In the genomic region with DNA sequence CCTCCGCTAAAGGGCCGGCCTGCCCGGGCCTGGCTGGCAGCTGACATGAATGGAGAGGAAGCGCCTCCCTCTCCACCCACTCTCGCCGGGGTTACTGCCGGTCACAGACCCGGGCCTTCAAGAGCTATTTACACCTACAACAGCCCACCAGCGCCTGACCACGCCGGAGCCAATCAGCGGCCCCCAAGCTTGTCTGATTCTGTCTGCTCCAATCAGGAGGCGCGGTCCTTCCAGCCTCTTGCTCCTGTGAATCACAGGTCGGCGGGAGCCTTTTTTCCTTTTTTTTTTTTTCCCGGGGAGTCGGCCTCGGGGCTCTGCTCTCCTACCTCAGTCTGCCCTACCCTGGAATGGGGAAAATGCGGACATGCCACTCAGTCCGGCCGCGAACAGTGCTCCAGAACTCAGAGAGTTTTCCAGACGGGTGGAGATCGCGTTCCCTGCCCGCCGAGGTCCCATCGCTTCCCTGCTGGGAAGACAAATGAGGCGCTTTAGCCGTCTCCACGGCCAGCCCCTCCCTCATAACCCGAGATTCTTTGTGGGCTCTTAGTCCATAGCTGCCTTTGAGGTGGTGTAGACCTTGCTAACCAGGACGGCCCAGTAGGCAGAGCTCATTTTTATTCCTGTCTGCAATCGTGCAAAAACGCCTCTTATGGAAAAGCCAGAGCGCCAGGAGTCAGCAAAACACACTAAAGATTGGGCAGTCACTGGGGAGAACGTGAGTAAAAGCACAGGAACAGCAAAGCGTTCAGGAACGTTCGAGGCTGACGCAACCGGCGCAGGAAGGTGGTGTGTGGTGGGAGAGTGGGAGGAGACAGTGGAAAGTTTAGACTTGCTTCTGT, we compare ENCODE assay signal across 1 cellular context.
TF ChIP-seq lines count a peak whose summit lies in the region.

No MANE protein-coding gene starts in this region.

TF ChIP-seq in GM12878, 131 proteins besides CTCF, POLR2A, EP300 and RAD21 (continued from another document and continues in another):
- 0 out of 2 replicates have a peak, but pooled peaks have one; percentile 9 for TF ChIP-seq BACH1 (IDR thresholded peaks at IDR 0.05; ENCODE audit: borderline replicate concordance)
- TF ChIP-seq MEF2B (IDR thresholded peaks at IDR 0.05; ENCODE audit: partially characterized antibody, poor library complexity, severe bottlenecking): no peak
- peak; percentile 79 for TF ChIP-seq SREBF2 (IDR thresholded peaks at IDR 0.05; ENCODE audit: low read length)
- peak; percentile 71 for TF ChIP-seq IKZF1 (conservative IDR thresholded peaks at IDR 0.05)
- TF ChIP-seq, protein P1, sequence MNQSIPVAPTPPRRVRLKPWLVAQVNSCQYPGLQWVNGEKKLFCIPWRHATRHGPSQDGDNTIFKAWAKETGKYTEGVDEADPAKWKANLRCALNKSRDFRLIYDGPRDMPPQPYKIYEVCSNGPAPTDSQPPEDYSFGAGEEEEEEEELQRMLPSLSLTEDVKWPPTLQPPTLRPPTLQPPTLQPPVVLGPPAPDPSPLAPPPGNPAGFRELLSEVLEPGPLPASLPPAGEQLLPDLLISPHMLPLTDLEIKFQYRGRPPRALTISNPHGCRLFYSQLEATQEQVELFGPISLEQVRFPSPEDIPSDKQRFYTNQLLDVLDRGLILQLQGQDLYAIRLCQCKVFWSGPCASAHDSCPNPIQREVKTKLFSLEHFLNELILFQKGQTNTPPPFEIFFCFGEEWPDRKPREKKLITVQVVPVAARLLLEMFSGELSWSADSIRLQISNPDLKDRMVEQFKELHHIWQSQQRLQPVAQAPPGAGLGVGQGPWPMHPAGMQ (IDR thresholded peaks at IDR 0.05; ENCODE audit: borderline replicate concordance): no peak
- TF ChIP-seq NBN (IDR thresholded peaks at IDR 0.05): no peak; the same call in 1 of the 2 replicates
- TF ChIP-seq, protein P2, sequence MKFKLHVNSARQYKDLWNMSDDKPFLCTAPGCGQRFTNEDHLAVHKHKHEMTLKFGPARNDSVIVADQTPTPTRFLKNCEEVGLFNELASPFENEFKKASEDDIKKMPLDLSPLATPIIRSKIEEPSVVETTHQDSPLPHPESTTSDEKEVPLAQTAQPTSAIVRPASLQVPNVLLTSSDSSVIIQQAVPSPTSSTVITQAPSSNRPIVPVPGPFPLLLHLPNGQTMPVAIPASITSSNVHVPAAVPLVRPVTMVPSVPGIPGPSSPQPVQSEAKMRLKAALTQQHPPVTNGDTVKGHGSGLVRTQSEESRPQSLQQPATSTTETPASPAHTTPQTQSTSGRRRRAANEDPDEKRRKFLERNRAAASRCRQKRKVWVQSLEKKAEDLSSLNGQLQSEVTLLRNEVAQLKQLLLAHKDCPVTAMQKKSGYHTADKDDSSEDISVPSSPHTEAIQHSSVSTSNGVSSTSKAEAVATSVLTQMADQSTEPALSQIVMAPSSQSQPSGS (IDR thresholded peaks at IDR 0.05; ENCODE audit: low read length): no peak
- TF ChIP-seq, protein P3, sequence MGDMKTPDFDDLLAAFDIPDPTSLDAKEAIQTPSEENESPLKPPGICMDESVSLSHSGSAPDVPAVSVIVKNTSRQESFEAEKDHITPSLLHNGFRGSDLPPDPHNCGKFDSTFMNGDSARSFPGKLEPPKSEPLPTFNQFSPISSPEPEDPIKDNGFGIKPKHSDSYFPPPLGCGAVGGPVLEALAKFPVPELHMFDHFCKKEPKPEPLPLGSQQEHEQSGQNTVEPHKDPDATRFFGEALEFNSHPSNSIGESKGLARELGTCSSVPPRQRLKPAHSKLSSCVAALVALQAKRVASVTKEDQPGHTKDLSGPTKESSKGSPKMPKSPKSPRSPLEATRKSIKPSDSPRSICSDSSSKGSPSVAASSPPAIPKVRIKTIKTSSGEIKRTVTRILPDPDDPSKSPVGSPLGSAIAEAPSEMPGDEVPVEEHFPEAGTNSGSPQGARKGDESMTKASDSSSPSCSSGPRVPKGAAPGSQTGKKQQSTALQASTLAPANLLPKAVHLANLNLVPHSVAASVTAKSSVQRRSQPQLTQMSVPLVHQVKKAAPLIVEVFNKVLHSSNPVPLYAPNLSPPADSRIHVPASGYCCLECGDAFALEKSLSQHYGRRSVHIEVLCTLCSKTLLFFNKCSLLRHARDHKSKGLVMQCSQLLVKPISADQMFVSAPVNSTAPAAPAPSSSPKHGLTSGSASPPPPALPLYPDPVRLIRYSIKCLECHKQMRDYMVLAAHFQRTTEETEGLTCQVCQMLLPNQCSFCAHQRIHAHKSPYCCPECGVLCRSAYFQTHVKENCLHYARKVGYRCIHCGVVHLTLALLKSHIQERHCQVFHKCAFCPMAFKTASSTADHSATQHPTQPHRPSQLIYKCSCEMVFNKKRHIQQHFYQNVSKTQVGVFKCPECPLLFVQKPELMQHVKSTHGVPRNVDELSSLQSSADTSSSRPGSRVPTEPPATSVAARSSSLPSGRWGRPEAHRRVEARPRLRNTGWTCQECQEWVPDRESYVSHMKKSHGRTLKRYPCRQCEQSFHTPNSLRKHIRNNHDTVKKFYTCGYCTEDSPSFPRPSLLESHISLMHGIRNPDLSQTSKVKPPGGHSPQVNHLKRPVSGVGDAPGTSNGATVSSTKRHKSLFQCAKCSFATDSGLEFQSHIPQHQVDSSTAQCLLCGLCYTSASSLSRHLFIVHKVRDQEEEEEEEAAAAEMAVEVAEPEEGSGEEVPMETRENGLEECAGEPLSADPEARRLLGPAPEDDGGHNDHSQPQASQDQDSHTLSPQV (IDR thresholded peaks at IDR 0.05): no peak
- no peak for TF ChIP-seq IRF4 (IDR thresholded peaks at IDR 0.05; ENCODE audit: low read depth, low read length)
- TF ChIP-seq, protein P4, sequence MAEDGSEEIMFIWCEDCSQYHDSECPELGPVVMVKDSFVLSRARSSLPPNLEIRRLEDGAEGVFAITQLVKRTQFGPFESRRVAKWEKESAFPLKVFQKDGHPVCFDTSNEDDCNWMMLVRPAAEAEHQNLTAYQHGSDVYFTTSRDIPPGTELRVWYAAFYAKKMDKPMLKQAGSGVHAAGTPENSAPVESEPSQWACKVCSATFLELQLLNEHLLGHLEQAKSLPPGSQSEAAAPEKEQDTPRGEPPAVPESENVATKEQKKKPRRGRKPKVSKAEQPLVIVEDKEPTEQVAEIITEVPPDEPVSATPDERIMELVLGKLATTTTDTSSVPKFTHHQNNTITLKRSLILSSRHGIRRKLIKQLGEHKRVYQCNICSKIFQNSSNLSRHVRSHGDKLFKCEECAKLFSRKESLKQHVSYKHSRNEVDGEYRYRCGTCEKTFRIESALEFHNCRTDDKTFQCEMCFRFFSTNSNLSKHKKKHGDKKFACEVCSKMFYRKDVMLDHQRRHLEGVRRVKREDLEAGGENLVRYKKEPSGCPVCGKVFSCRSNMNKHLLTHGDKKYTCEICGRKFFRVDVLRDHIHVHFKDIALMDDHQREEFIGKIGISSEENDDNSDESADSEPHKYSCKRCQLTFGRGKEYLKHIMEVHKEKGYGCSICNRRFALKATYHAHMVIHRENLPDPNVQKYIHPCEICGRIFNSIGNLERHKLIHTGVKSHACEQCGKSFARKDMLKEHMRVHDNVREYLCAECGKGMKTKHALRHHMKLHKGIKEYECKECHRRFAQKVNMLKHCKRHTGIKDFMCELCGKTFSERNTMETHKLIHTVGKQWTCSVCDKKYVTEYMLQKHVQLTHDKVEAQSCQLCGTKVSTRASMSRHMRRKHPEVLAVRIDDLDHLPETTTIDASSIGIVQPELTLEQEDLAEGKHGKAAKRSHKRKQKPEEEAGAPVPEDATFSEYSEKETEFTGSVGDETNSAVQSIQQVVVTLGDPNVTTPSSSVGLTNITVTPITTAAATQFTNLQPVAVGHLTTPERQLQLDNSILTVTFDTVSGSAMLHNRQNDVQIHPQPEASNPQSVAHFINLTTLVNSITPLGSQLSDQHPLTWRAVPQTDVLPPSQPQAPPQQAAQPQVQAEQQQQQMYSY (CRISPR knock-in tag; IDR thresholded peaks at IDR 0.05): no peak
- TF ChIP-seq NRF1 (conservative IDR thresholded peaks at IDR 0.05; ENCODE audit: low read depth, low read length): no peak
- no peak for TF ChIP-seq CBX3 (IDR thresholded peaks at IDR 0.05; ENCODE audit: borderline replicate concordance, low read depth)
- TF ChIP-seq RELA (IDR thresholded peaks at IDR 0.05; ENCODE audit: borderline replicate concordance, partially characterized antibody): no peak
- no peak for TF ChIP-seq RBBP5 (conservative IDR thresholded peaks at IDR 0.05)
- no peak for TF ChIP-seq ZNF24 (IDR thresholded peaks at IDR 0.05)
- TF ChIP-seq HDGF (IDR thresholded peaks at IDR 0.05): no peak
- no peak for TF ChIP-seq ESRRA (IDR thresholded peaks at IDR 0.05; ENCODE audit: low read length)
- no peak for TF ChIP-seq DPF2 (IDR thresholded peaks at IDR 0.05)
- TF ChIP-seq KAT2A (conservative IDR thresholded peaks at IDR 0.05; ENCODE audit: control insufficient read depth, low read depth, low read length): no peak
- no peak for TF ChIP-seq SRF (IDR thresholded peaks at IDR 0.05; ENCODE audit: low read depth in 2 of 2, low read length in 2 of 2)
- no peak; the same call in none of the 2 replicates for TF ChIP-seq MXI1 (IDR thresholded peaks at IDR 0.05; ENCODE audit: low read depth, low read length)
- no peak for TF ChIP-seq EZH2 (IDR thresholded peaks at IDR 0.05; ENCODE audit: borderline replicate concordance, control insufficient read depth, low read depth, low read length)
- no peak for TF ChIP-seq WRNIP1 (IDR thresholded peaks at IDR 0.05; ENCODE audit: borderline replicate concordance, low read depth, low read length)
- no peak for TF ChIP-seq STAT1 (conservative IDR thresholded peaks at IDR 0.05)
- no peak for TF ChIP-seq NFXL1 (IDR thresholded peaks at IDR 0.05; ENCODE audit: borderline replicate concordance)
- 0 out of 2 replicates have a peak, but pooled peaks have one; percentile 39 for TF ChIP-seq CREM (IDR thresholded peaks at IDR 0.05; ENCODE audit: low read depth)
- TF ChIP-seq HDAC2 (IDR thresholded peaks at IDR 0.05): no peak
- TF ChIP-seq MYC (IDR thresholded peaks at IDR 0.05; ENCODE audit: insufficient read depth, insufficient read length, insufficient replicate concordance, low read length, severe bottlenecking): no peak
- TF ChIP-seq RAD51 (IDR thresholded peaks at IDR 0.05): peak; percentile 93
- no peak for TF ChIP-seq ZZZ3 (IDR thresholded peaks at IDR 0.05; ENCODE audit: control insufficient read depth, insufficient read length, low read depth)
- TF ChIP-seq KDM1A (IDR thresholded peaks at IDR 0.05; ENCODE audit: borderline replicate concordance): no peak
- TF ChIP-seq, protein P5, sequence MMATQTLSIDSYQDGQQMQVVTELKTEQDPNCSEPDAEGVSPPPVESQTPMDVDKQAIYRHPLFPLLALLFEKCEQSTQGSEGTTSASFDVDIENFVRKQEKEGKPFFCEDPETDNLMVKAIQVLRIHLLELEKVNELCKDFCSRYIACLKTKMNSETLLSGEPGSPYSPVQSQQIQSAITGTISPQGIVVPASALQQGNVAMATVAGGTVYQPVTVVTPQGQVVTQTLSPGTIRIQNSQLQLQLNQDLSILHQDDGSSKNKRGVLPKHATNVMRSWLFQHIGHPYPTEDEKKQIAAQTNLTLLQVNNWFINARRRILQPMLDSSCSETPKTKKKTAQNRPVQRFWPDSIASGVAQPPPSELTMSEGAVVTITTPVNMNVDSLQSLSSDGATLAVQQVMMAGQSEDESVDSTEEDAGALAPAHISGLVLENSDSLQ (IDR thresholded peaks at IDR 0.05): peak; percentile 70
- no peak for TF ChIP-seq TCF7 (IDR thresholded peaks at IDR 0.05; ENCODE audit: borderline replicate concordance)
- TF ChIP-seq SPI1 (IDR thresholded peaks at IDR 0.05; ENCODE audit: borderline replicate concordance, insufficient read depth, low read depth, low read length): peak; percentile 63
- TF ChIP-seq, protein P6, sequence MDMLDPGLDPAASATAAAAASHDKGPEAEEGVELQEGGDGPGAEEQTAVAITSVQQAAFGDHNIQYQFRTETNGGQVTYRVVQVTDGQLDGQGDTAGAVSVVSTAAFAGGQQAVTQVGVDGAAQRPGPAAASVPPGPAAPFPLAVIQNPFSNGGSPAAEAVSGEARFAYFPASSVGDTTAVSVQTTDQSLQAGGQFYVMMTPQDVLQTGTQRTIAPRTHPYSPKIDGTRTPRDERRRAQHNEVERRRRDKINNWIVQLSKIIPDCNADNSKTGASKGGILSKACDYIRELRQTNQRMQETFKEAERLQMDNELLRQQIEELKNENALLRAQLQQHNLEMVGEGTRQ (IDR thresholded peaks at IDR 0.05; ENCODE audit: borderline replicate concordance, low read depth, low read length): peak; percentile 77
- TF ChIP-seq, protein P7, sequence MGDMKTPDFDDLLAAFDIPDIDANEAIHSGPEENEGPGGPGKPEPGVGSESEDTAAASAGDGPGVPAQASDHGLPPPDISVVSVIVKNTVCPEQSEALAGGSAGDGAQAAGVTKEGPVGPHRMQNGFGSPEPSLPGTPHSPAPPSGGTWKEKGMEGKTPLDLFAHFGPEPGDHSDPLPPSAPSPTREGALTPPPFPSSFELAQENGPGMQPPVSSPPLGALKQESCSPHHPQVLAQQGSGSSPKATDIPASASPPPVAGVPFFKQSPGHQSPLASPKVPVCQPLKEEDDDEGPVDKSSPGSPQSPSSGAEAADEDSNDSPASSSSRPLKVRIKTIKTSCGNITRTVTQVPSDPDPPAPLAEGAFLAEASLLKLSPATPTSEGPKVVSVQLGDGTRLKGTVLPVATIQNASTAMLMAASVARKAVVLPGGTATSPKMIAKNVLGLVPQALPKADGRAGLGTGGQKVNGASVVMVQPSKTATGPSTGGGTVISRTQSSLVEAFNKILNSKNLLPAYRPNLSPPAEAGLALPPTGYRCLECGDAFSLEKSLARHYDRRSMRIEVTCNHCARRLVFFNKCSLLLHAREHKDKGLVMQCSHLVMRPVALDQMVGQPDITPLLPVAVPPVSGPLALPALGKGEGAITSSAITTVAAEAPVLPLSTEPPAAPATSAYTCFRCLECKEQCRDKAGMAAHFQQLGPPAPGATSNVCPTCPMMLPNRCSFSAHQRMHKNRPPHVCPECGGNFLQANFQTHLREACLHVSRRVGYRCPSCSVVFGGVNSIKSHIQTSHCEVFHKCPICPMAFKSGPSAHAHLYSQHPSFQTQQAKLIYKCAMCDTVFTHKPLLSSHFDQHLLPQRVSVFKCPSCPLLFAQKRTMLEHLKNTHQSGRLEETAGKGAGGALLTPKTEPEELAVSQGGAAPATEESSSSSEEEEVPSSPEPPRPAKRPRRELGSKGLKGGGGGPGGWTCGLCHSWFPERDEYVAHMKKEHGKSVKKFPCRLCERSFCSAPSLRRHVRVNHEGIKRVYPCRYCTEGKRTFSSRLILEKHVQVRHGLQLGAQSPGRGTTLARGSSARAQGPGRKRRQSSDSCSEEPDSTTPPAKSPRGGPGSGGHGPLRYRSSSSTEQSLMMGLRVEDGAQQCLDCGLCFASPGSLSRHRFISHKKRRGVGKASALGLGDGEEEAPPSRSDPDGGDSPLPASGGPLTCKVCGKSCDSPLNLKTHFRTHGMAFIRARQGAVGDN (IDR thresholded peaks at IDR 0.05): peak; percentile 25; the same call in 1 of the 2 replicates
- TF ChIP-seq NR2C2 (IDR thresholded peaks at IDR 0.05; ENCODE audit: borderline replicate concordance, control insufficient read depth, insufficient read length, low read depth): no peak
- TF ChIP-seq NFIC (IDR thresholded peaks at IDR 0.05; ENCODE audit: low read depth, low read length): no peak
- no peak; the same call in 1 of the 2 replicates for TF ChIP-seq EED (IDR thresholded peaks at IDR 0.05; ENCODE audit: low read depth)
- no peak for TF ChIP-seq YBX1 (IDR thresholded peaks at IDR 0.05)
- TF ChIP-seq FOXK2 (IDR thresholded peaks at IDR 0.05): peak; percentile 87
- TF ChIP-seq TBL1XR1 (IDR thresholded peaks at IDR 0.05; ENCODE audit: low read depth, low read length): peak; percentile 87
- TF ChIP-seq PAX5 (IDR thresholded peaks at IDR 0.05; ENCODE audit: borderline replicate concordance, low read depth, low read length): peak; percentile 27; the same call in 1 of the 2 replicates
- 0 out of 4 replicates have a peak, but pooled peaks of 1 of the 2 experiments have one; percentile 24 for TF ChIP-seq ETV6 (conservative IDR thresholded peaks at IDR 0.05 in 1 of 2, IDR thresholded peaks at IDR 0.05 in 1 of 2; ENCODE audit: borderline replicate concordance in 1 of 2, low read depth in 1 of 2)
- no peak for TF ChIP-seq RCOR1 (conservative IDR thresholded peaks at IDR 0.05; ENCODE audit: low read depth, low read length)
- no peak for TF ChIP-seq LARP7 (IDR thresholded peaks at IDR 0.05)
- no peak for TF ChIP-seq ZSCAN29 (IDR thresholded peaks at IDR 0.05)
